ENCODE assay signal across 1 cellular context in the genomic region with DNA sequence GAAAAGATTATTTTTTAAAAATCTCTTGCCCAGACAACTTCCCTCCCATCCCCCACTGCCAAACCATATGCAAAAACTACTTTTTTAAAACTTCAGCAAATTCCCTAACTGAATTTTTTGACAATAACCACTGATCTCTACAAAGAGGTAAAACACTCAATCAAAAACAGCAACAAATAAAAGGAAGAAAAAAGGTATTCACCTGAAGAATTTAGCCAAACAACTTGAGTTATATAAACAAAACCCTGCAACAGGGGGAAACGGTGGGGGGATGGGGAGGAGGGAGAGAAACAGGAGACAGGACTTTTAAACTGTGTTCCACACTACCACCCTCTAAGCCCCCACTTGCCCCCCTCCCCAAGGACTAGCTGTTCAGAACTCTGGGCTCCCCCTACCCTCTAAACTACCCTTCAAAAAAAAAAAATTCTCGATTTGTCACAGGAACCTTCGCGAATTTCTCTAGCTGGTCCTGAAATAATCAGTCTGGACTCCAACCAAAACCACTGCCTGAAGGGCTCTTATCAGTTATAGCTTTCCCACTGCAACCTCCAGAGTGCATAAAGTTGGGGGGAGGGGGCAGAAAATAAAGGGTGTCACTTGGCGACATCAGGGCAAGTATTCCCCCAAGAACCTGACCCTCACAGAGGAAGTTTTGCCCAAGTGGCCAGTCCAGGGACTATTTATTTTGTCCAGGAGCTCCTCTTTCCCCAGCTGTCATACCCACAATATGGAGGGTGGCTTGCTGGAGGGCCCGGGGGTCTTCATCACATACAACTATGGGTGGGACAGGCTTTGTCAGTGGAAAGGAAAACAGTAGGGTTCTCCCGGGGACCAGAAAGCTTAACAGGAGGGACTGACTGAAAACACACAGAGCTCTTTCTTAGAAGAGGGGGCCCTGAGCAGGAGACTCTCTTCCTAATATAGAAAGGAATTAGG.
TF ChIP-seq lines count a peak whose summit lies in the region.

No MANE protein-coding gene starts in this region.

TF ChIP-seq in HEK293, 187 proteins besides CTCF, POLR2A, EP300 and RAD21 (continued from another document):
- TF ChIP-seq, protein P1, sequence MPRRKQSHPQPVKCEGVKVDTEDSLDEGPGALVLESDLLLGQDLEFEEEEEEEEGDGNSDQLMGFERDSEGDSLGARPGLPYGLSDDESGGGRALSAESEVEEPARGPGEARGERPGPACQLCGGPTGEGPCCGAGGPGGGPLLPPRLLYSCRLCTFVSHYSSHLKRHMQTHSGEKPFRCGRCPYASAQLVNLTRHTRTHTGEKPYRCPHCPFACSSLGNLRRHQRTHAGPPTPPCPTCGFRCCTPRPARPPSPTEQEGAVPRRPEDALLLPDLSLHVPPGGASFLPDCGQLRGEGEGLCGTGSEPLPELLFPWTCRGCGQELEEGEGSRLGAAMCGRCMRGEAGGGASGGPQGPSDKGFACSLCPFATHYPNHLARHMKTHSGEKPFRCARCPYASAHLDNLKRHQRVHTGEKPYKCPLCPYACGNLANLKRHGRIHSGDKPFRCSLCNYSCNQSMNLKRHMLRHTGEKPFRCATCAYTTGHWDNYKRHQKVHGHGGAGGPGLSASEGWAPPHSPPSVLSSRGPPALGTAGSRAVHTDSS (tag by site-specific recombination; IDR thresholded peaks at IDR 0.05) = 0 out of 2 replicates have a peak, but pooled peaks have one; percentile 18
- 0 out of 2 replicates have a peak, but pooled peaks have one; percentile 35 for TF ChIP-seq ZNF501 (tag by site-specific recombination; IDR thresholded peaks at IDR 0.05)
- peak; percentile 28; the same call in 1 of the 2 replicates for TF ChIP-seq GLIS2 (tag by site-specific recombination; IDR thresholded peaks at IDR 0.05)
- TF ChIP-seq SCRT2 (tag by site-specific recombination; IDR thresholded peaks at IDR 0.05) = peak; percentile 96
- TF ChIP-seq, protein P2, sequence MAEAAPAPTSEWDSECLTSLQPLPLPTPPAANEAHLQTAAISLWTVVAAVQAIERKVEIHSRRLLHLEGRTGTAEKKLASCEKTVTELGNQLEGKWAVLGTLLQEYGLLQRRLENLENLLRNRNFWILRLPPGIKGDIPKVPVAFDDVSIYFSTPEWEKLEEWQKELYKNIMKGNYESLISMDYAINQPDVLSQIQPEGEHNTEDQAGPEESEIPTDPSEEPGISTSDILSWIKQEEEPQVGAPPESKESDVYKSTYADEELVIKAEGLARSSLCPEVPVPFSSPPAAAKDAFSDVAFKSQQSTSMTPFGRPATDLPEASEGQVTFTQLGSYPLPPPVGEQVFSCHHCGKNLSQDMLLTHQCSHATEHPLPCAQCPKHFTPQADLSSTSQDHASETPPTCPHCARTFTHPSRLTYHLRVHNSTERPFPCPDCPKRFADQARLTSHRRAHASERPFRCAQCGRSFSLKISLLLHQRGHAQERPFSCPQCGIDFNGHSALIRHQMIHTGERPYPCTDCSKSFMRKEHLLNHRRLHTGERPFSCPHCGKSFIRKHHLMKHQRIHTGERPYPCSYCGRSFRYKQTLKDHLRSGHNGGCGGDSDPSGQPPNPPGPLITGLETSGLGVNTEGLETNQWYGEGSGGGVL (tag by site-specific recombination; IDR thresholded peaks at IDR 0.05) = peak; percentile 88
- TF ChIP-seq, protein P3, sequence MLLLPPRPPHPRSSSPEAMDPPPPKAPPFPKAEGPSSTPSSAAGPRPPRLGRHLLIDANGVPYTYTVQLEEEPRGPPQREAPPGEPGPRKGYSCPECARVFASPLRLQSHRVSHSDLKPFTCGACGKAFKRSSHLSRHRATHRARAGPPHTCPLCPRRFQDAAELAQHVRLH (tag by site-specific recombination; IDR thresholded peaks at IDR 0.05) = no peak
- TF ChIP-seq ZNF558 (tag by site-specific recombination; IDR thresholded peaks at IDR 0.05) = no peak
- TF ChIP-seq ZNF341 (tag by site-specific recombination; IDR thresholded peaks at IDR 0.05; ENCODE audit: low read depth) = no peak
- peak; percentile 49; the same call in 1 of the 2 replicates for TF ChIP-seq ZNF2 (tag by site-specific recombination; IDR thresholded peaks at IDR 0.05)
- 0 out of 2 replicates have a peak, but pooled peaks have one; percentile 39 for TF ChIP-seq IKZF3 (tag by site-specific recombination; IDR thresholded peaks at IDR 0.05)
- peak; percentile 52; the same call in 1 of the 2 replicates for TF ChIP-seq ZXDB (tag by site-specific recombination; IDR thresholded peaks at IDR 0.05)
- TF ChIP-seq MYNN (tag by site-specific recombination; IDR thresholded peaks at IDR 0.05; ENCODE audit: borderline replicate concordance) = peak; percentile 84; the same call in 1 of the 2 replicates
- TF ChIP-seq, protein P4, sequence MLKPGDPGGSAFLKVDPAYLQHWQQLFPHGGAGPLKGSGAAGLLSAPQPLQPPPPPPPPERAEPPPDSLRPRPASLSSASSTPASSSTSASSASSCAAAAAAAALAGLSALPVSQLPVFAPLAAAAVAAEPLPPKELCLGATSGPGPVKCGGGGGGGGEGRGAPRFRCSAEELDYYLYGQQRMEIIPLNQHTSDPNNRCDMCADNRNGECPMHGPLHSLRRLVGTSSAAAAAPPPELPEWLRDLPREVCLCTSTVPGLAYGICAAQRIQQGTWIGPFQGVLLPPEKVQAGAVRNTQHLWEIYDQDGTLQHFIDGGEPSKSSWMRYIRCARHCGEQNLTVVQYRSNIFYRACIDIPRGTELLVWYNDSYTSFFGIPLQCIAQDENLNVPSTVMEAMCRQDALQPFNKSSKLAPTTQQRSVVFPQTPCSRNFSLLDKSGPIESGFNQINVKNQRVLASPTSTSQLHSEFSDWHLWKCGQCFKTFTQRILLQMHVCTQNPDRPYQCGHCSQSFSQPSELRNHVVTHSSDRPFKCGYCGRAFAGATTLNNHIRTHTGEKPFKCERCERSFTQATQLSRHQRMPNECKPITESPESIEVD (tag by site-specific recombination; IDR thresholded peaks at IDR 0.05) = peak; percentile 95
- 0 out of 2 replicates have a peak, but pooled peaks have one; percentile 19 for TF ChIP-seq ZNF561 (tag by site-specific recombination; IDR thresholded peaks at IDR 0.05; ENCODE audit: borderline replicate concordance)
- no peak for TF ChIP-seq ZNF266 (tag by site-specific recombination; IDR thresholded peaks at IDR 0.05; ENCODE audit: low read depth)
- peak; percentile 14; the same call in 1 of the 2 replicates for TF ChIP-seq ZNF629 (tag by site-specific recombination; IDR thresholded peaks at IDR 0.05)
- no peak for TF ChIP-seq ZNF23 (tag by site-specific recombination; IDR thresholded peaks at IDR 0.05; ENCODE audit: borderline replicate concordance)
- TF ChIP-seq SCRT1 (tag by site-specific recombination; IDR thresholded peaks at IDR 0.05; ENCODE audit: borderline replicate concordance) = peak; percentile 91
- TF ChIP-seq, protein P5, sequence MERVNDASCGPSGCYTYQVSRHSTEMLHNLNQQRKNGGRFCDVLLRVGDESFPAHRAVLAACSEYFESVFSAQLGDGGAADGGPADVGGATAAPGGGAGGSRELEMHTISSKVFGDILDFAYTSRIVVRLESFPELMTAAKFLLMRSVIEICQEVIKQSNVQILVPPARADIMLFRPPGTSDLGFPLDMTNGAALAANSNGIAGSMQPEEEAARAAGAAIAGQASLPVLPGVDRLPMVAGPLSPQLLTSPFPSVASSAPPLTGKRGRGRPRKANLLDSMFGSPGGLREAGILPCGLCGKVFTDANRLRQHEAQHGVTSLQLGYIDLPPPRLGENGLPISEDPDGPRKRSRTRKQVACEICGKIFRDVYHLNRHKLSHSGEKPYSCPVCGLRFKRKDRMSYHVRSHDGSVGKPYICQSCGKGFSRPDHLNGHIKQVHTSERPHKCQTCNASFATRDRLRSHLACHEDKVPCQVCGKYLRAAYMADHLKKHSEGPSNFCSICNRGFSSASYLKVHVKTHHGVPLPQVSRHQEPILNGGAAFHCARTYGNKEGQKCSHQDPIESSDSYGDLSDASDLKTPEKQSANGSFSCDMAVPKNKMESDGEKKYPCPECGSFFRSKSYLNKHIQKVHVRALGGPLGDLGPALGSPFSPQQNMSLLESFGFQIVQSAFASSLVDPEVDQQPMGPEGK (tag by site-specific recombination; IDR thresholded peaks at IDR 0.05) = peak; percentile 58; the same call in 1 of the 2 replicates
- no peak for TF ChIP-seq ZFP3 (tag by site-specific recombination; IDR thresholded peaks at IDR 0.05; ENCODE audit: low read depth)
- no peak for TF ChIP-seq GFI1B (tag by site-specific recombination; IDR thresholded peaks at IDR 0.05)
- no peak for TF ChIP-seq KLF8 (tag by site-specific recombination; IDR thresholded peaks at IDR 0.05)
